Comparison of ENCODE assay signal across 19 cellular contexts in genomic region chr6:56807335-56807991, GRCh38.
DNase-seq lines count a peak whose midpoint lies in the region; ATAC-seq, FAIRE-seq and TF ChIP-seq lines count a peak whose summit lies in the region.
"Had no signal": no experiment of that assay in that cellular context is flagged by ENCODE, and none has a peak within 500 bp of the region (broad histone marks: within the 10 kb centered on the region; RNA-seq: fewer than 3 reads in every experiment).

No MANE protein-coding gene starts in this region.

- H3K4me3 Mint-ChIP-seq in astrocyte (ENCODE audit: unreplicated experiment): no peak overlapping the region
- H3K4me3 Mint-ChIP-seq: CD4-positive, CD25-positive, alpha-beta regulatory T cell had no signal

- ATAC-seq in left ventricle myocardium superior (no peak), HepG2 (no peak), HG03108 (IDR thresholded peaks at IDR 0.05; ENCODE audit: unreplicated experiment) (no peak)
- ATAC-seq: K562 had no signal

- H3K36me3 ChIP-seq in right atrium auricular region (no peaks in the 10 kb centered on the region), astrocyte (ENCODE audit: insufficient read depth, low read length) (no peaks in the 10 kb centered on the region), HepG2 (replicated peaks in 1 of 2; ENCODE audit: control insufficient read depth in 1 of 2, insufficient read depth in 2 of 2, low read length in 2 of 2) (no peaks in the 10 kb centered on the region)

- no peak for TF ChIP-seq RAD21 in HepG2 (CRISPR knock-in tag; IDR thresholded peaks at IDR 0.05)

- H4K20me1 ChIP-seq in astrocyte (ENCODE audit: insufficient read depth, low read length) (peaks cover 11% of the 10 kb centered on the region), HepG2 (ENCODE audit: insufficient read depth, low read length) (no peaks in the 10 kb centered on the region)

- H3K4me3 ChIP-seq in right atrium auricular region (no peak overlapping the region), astrocyte (ENCODE audit: insufficient read depth, low read depth, low read length) (no peak overlapping the region), HepG2 (replicated peaks in 1 of 3; ENCODE audit: insufficient read depth in 1 of 3, low read depth in 2 of 3, low read length in 3 of 3) (no peak overlapping the region)
- H3K4me3 ChIP-seq: K562 had no signal

- H3K27ac ChIP-seq in right atrium auricular region (peak overlapping the region; percentile 44 to 68), astrocyte (ENCODE audit: low read depth, low read length) (peak overlapping the region; percentile 60), HepG2 (ENCODE audit: extremely low read length, insufficient read depth, low read length) (no peak overlapping the region)

- H3K4me2 ChIP-seq in astrocyte (ENCODE audit: low read length) (no peak overlapping the region), HepG2 (ENCODE audit: low read depth, low read length) (no peak overlapping the region)

- CTCF ChIA-PET in HepG2 (lab: Yijun Ruan, JAX; ENCODE audit: low intra/inter-chr PET ratio, low total read pairs): no interaction called here

- H3K27me3 ChIP-seq in right atrium auricular region (no peaks in the 10 kb centered on the region), astrocyte (ENCODE audit: insufficient read depth, low read length) (no peaks in the 10 kb centered on the region), HepG2 (ENCODE audit: control insufficient read depth in 1 of 2, insufficient read depth in 2 of 2, low read length in 2 of 2) (no peaks in the 10 kb centered on the region)

- TF ChIP-seq EP300 in HepG2 (IDR thresholded peaks at IDR 0.05; ENCODE audit: low read depth in 2 of 2, low read length in 2 of 2): no peak
- TF ChIP-seq EP300 in HepG2 (CRISPR knock-in tag; IDR thresholded peaks at IDR 0.05; ENCODE audit: borderline replicate concordance): no peak

- no peaks in the 10 kb centered on the region for H3K27me3 Mint-ChIP-seq in astrocyte (ENCODE audit: low read depth, unreplicated experiment)
- H3K27me3 Mint-ChIP-seq: CD4-positive, CD25-positive, alpha-beta regulatory T cell had no signal

- no peak for DNase-seq in right atrium auricular region (ENCODE audit: low spot score)
- DNase-seq in left ventricle myocardium superior: no peak
- no peak for DNase-seq in astrocyte (ENCODE audit: low read depth)
- no peak for DNase-seq in HepG2 (ENCODE audit: low spot score)
- DNase-seq in iPS-NIHi7 (ENCODE audit: extremely low spot score): no peak
- no peak for DNase-seq in amygdala (lab: John Stamatoyannopoulos, UW)
- DNase-seq in activated effector memory CD4-positive, alpha-beta T cell treated with anti-CD3 and anti-CD28 coated beads, Interleukin-2, amount 50 U/mL, for 16 hours: no peak
- DNase-seq: activated CD4-positive, CD25-positive, alpha-beta regulatory T cell treated with anti-CD3 and anti-CD28 coated beads, Interleukin-2, amount 50 U/mL, for 72 hours; activated gamma-delta T cell; aorta; CD4-positive, CD25-positive, alpha-beta regulatory T cell; DMS79 treated with DMSO at 0.1 percent for 48 hours; hippocampal formation; NCI-H1436; SHP77; stimulated activated naive CD4-positive, alpha-beta T cell treated with Interleukin-2 at 50 U/mL for 16 hours had no signal

- intact Hi-C loops in left ventricle myocardium superior (cut with micrococcal nuclease) (no loop called here), HepG2 (cut with micrococcal nuclease; ENCODE audit: unreplicated experiment) (no loop called here)

- H3K4me1 Mint-ChIP-seq in astrocyte (ENCODE audit: low read depth, unreplicated experiment): peaks cover 63% of the 10 kb centered on the region
- H3K4me1 Mint-ChIP-seq: CD4-positive, CD25-positive, alpha-beta regulatory T cell had no signal

- POLR2A ChIA-PET in HepG2 (lab: Yijun Ruan, JAX): no interaction called here

- 51% methylated on average over 4 of the region's 4 CpGs for WGBS in HepG2 (ENCODE audit: low lambda C conversion rate)

- in situ Hi-C loops in HepG2 (cut with HindIII; ENCODE audit: extremely low pct_ligation_motif_present, low pct_unique_long_range_greater_than_20kb): no loop called here

- no peak overlapping the region for H2AFZ ChIP-seq in astrocyte (ENCODE audit: low read depth, low read length)
- no peak overlapping the region for H2AFZ ChIP-seq in HepG2 (ENCODE audit: low read length)

- peaks cover 0 to 48% of the 10 kb centered on the region in 2 donors for H3K4me1 ChIP-seq in right atrium auricular region
- peaks cover 59% of the 10 kb centered on the region for H3K4me1 ChIP-seq in astrocyte (ENCODE audit: insufficient read depth, low read length)
- H3K4me1 ChIP-seq in HepG2 (ENCODE audit: insufficient read depth, low read length): peaks cover 15% of the 10 kb centered on the region

- TF ChIP-seq POLR2A in HepG2 (IDR thresholded peaks at IDR 0.05; ENCODE audit: insufficient read depth in 1 of 2, low read depth in 2 of 2, low read length in 2 of 2): no peak

- peaks cover 96% of the 10 kb centered on the region for H3K79me2 ChIP-seq in astrocyte (ENCODE audit: insufficient read depth, low read length)
- H3K79me2 ChIP-seq in HepG2 (ENCODE audit: insufficient read depth, low read length): no peaks in the 10 kb centered on the region

- no peaks in the 10 kb centered on the region for H3K36me3 Mint-ChIP-seq in astrocyte (ENCODE audit: low read depth, unreplicated experiment)
- H3K36me3 Mint-ChIP-seq: CD4-positive, CD25-positive, alpha-beta regulatory T cell had no signal

- H3K9me3 ChIP-seq in right atrium auricular region (no peaks in the 10 kb centered on the region), astrocyte (ENCODE audit: insufficient read depth, low read depth, low read length) (no peaks in the 10 kb centered on the region), HepG2 (ENCODE audit: low read length) (no peaks in the 10 kb centered on the region)

- no peaks in the 10 kb centered on the region for H3K9me3 Mint-ChIP-seq in astrocyte (ENCODE audit: unreplicated experiment)
- H3K9me3 Mint-ChIP-seq: CD4-positive, CD25-positive, alpha-beta regulatory T cell had no signal

- H3K27ac Mint-ChIP-seq in astrocyte (ENCODE audit: unreplicated experiment): peak overlapping the region; percentile 94
- H3K27ac Mint-ChIP-seq: CD4-positive, CD25-positive, alpha-beta regulatory T cell had no signal

- TF ChIP-seq CTCF in right atrium auricular region (IDR thresholded peaks at IDR 0.05): no peak
- no peak for TF ChIP-seq CTCF in astrocyte (IDR thresholded peaks at IDR 0.05; ENCODE audit: insufficient read depth, low read depth, low read length)
- no peak for TF ChIP-seq CTCF in HepG2 (CRISPR knock-in tag; IDR thresholded peaks at IDR 0.05)

- BruUV-seq in HepG2 (replicated peaks; lab: Mats Ljungman, UMichigan): no TSS peak

- peak; percentile 32 for FAIRE-seq in astrocyte (lab: Jason Lieb, UNC)
- no peak for FAIRE-seq in HepG2 (lab: Jason Lieb, UNC)
- FAIRE-seq: colon, K562 had no signal

- H3K9ac ChIP-seq in astrocyte (ENCODE audit: low read length) (no peak overlapping the region), HepG2 (ENCODE audit: insufficient read depth, low read depth, low read length) (no peak overlapping the region)

TF ChIP-seq in HepG2, 621 proteins besides CTCF, POLR2A, EP300 and RAD21 (continues in another document):
- TF ChIP-seq HNF1A (IDR thresholded peaks at IDR 0.05; ENCODE audit: low read depth) (no peak), HNF1A (CRISPR knock-in tag; IDR thresholded peaks at IDR 0.05; ENCODE audit: borderline replicate concordance) (no peak), NR3C1 (CRISPR knock-in tag; IDR thresholded peaks at IDR 0.05) (no peak)
